Comparison of ENCODE assay signal across 9 cellular contexts in the genomic region with DNA sequence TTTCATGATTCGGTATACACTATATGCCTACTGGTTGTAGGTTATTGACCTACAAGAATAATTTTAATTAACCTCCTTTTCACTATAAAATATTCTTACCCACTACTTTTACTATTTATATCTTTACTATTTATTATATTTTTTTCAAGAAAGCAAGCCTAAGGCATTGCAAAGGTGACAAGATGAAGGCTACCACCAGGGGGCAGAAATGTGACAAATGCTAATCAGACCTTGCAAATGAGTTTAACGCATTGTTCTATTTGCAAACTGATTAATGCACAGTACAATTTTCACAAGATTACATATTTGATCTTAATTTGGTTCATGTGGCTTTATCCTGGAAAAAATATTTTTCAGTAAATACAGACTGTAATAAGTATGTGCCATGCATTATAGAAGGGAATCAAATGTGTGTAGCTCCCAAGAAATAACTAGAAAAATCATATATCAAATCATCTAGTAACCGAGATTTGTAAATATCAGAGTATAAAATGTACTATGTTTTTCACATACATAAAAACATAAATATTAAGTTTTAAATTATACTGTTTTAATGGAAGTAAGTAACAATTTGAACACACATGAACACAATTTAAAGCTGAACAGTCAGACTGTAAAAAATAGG.
A peak's percentile ranks its signal among the peaks of the same experiment; 100 is the strongest.
DNase-seq lines count a peak whose midpoint lies in the region; ATAC-seq, FAIRE-seq and TF ChIP-seq lines count a peak whose summit lies in the region.
"Had no signal": no experiment of that assay in that cellular context is flagged by ENCODE, and none has a peak within 500 bp of the region (broad histone marks: within the 10 kb centered on the region; RNA-seq: fewer than 3 reads in every experiment).

No MANE protein-coding gene starts in this region.

- ATAC-seq in GM18909 (IDR thresholded peaks at IDR 0.05; ENCODE audit: poor library complexity, unreplicated experiment) (peak; percentile 60), RWPE2 (ENCODE audit: low read depth) (0 out of 3 replicates have a peak, but pooled peaks have one; percentile 31)

- no peaks in the 10 kb centered on the region for H3K36me3 Mint-ChIP-seq in astrocyte (ENCODE audit: low read depth, unreplicated experiment)
- H3K36me3 Mint-ChIP-seq: activated naive CD8-positive, alpha-beta T cell treated with anti-CD3 and anti-CD28 coated beads, Interleukin-2, amount 10 ng/mL, durations not matched to agents 7 days and 5 days had no signal

- no peak overlapping the region for H2AFZ ChIP-seq in astrocyte (ENCODE audit: low read depth, low read length)

- 56% methylated on average over 3 of the region's 3 CpGs for WGBS in suprapubic skin

- peak; percentile 88 for TF ChIP-seq CTCF in RWPE2 (IDR thresholded peaks at IDR 0.05; ENCODE audit: poor library complexity, severe bottlenecking)
- TF ChIP-seq CTCF in astrocyte (IDR thresholded peaks at IDR 0.05; ENCODE audit: insufficient read depth, low read depth, low read length), result peak; percentile 91
- TF ChIP-seq CTCF in suprapubic skin (IDR thresholded peaks at IDR 0.05), result peak in 1 of 2 donors; percentile 58

- no peak overlapping the region for H3K27ac Mint-ChIP-seq in astrocyte (ENCODE audit: unreplicated experiment)
- H3K27ac Mint-ChIP-seq: activated naive CD8-positive, alpha-beta T cell treated with anti-CD3 and anti-CD28 coated beads, Interleukin-2, amount 10 ng/mL, durations not matched to agents 7 days and 5 days had no signal

- no peaks in the 10 kb centered on the region for H3K79me2 ChIP-seq in astrocyte (ENCODE audit: insufficient read depth, low read length)

- H3K4me3 Mint-ChIP-seq in astrocyte (ENCODE audit: unreplicated experiment), result no peak overlapping the region
- H3K4me3 Mint-ChIP-seq: activated naive CD8-positive, alpha-beta T cell treated with anti-CD3 and anti-CD28 coated beads, Interleukin-2, amount 10 ng/mL, durations not matched to agents 7 days and 5 days had no signal

- H3K9me3 ChIP-seq in RWPE2 (ENCODE audit: severe bottlenecking) (no peaks in the 10 kb centered on the region), astrocyte (ENCODE audit: insufficient read depth, low read depth, low read length) (no peaks in the 10 kb centered on the region), suprapubic skin (no peaks in the 10 kb centered on the region)

- no peak overlapping the region for H3K4me2 ChIP-seq in astrocyte (ENCODE audit: low read length)

- no peaks in the 10 kb centered on the region for H4K20me1 ChIP-seq in astrocyte (ENCODE audit: insufficient read depth, low read length)

- H3K4me1 Mint-ChIP-seq in astrocyte (ENCODE audit: low read depth, unreplicated experiment), result no peaks in the 10 kb centered on the region
- H3K4me1 Mint-ChIP-seq: activated naive CD8-positive, alpha-beta T cell treated with anti-CD3 and anti-CD28 coated beads, Interleukin-2, amount 10 ng/mL, durations not matched to agents 7 days and 5 days had no signal

- H3K4me1 ChIP-seq in RWPE2 (ENCODE audit: insufficient read depth, poor library complexity, severe bottlenecking) (no peaks in the 10 kb centered on the region), astrocyte (ENCODE audit: insufficient read depth, low read length) (no peaks in the 10 kb centered on the region), suprapubic skin (no peaks in the 10 kb centered on the region)

- H3K36me3 ChIP-seq in RWPE2 (ENCODE audit: low read depth) (no peaks in the 10 kb centered on the region), astrocyte (ENCODE audit: insufficient read depth, low read length) (no peaks in the 10 kb centered on the region), suprapubic skin (no peaks in the 10 kb centered on the region)

- no peak overlapping the region for H3K27ac ChIP-seq in RWPE2 (ENCODE audit: poor library complexity, severe bottlenecking)
- no peak overlapping the region for H3K27ac ChIP-seq in astrocyte (ENCODE audit: low read depth, low read length)
- no peak overlapping the region for H3K27ac ChIP-seq in suprapubic skin

- H3K27me3 ChIP-seq in RWPE2 (ENCODE audit: insufficient read depth, poor library complexity, severe bottlenecking) (peaks cover 4% of the 10 kb centered on the region), astrocyte (ENCODE audit: insufficient read depth, low read length) (no peaks in the 10 kb centered on the region), suprapubic skin (no peaks in the 10 kb centered on the region)

- no peak for TF ChIP-seq POLR2A in suprapubic skin (IDR thresholded peaks at IDR 0.05)

- H3K4me3 ChIP-seq in RWPE2 (ENCODE audit: severe bottlenecking) (no peak overlapping the region), astrocyte (ENCODE audit: insufficient read depth, low read depth, low read length) (no peak overlapping the region), suprapubic skin (no peak overlapping the region)

- TF ChIP-seq EP300 in suprapubic skin (IDR thresholded peaks at IDR 0.05), result no peak

- no peak for FAIRE-seq in astrocyte (lab: Jason Lieb, UNC)

- peak; percentile 16 for DNase-seq in COLO668 (lab: John Stamatoyannopoulos, UW; ENCODE audit: unreplicated experiment)
- peak; percentile 38 for DNase-seq in HS-5 (ENCODE audit: low read depth)
- no peak for DNase-seq in RWPE2 (ENCODE audit: low spot score)
- peak; percentile 32 for DNase-seq in astrocyte (ENCODE audit: low read depth)
- DNase-seq in inferior parietal cortex (ENCODE audit: extremely low spot score), result peak; percentile 75
- DNase-seq in stimulated activated CD4-positive, alpha-beta T cell treated with anti-CD3 and anti-CD28 coated beads, Interleukin-4, amount 100 ng/mL, for 1 hour, result peak; percentile 45
- no peak for DNase-seq in suprapubic skin (ENCODE audit: low spot score in 2 of 2)
- DNase-seq: activated naive CD8-positive, alpha-beta T cell treated with anti-CD3 and anti-CD28 coated beads, Interleukin-2, amount 10 ng/mL, durations not matched to agents 7 days and 5 days had no signal

- H3K9ac ChIP-seq in astrocyte (ENCODE audit: low read length), result no peak overlapping the region

- H3K27me3 Mint-ChIP-seq in astrocyte (ENCODE audit: low read depth, unreplicated experiment), result no peaks in the 10 kb centered on the region

- no peaks in the 10 kb centered on the region for H3K9me3 Mint-ChIP-seq in astrocyte (ENCODE audit: unreplicated experiment)
- H3K9me3 Mint-ChIP-seq: activated naive CD8-positive, alpha-beta T cell treated with anti-CD3 and anti-CD28 coated beads, Interleukin-2, amount 10 ng/mL, durations not matched to agents 7 days and 5 days had no signal

Comparison
In these comparisons a context has a peak if more than half of its experiments do, and no peak if none do; other contexts are left out.
1. DNase-seq: peak in COLO668 (single experiment), HS-5 (single experiment), astrocyte (single experiment), inferior parietal cortex (single experiment) and stimulated activated CD4-positive, alpha-beta T cell treated with anti-CD3 and anti-CD28 coated beads, Interleukin-4, amount 100 ng/mL, for 1 hour (single experiment); none in RWPE2 (single experiment) and suprapubic skin (0 of 2).